8 cellular contexts compared by ENCODE assay signal in genomic region chr1:21638531-21639341, GRCh38. TPM values are rescaled to one million over a fixed set of nuclear protein-coding genes. Genes with fewer than 3 reads are reported as not detected.
DNase-seq lines count a peak whose midpoint lies in the region; ATAC-seq and TF ChIP-seq lines count a peak whose summit lies in the region.

No MANE protein-coding gene starts in this region.

- no peak for TF ChIP-seq POLR2A in esophagus squamous epithelium (IDR thresholded peaks at IDR 0.05)

- CTCF ChIA-PET in Panc1 (lab: Charles Lee): no interaction called here

- H3K4me1 ChIP-seq in Panc1 (ENCODE audit: control insufficient read depth, insufficient read depth, low read length) (peaks cover 18% of the 10 kb centered on the region; the same call in 1 of the 2 replicates), esophagus squamous epithelium (peaks cover 12 to 33% (median 13%) of the 10 kb centered on the region in 3 donors)

- POLR2A ChIA-PET in Panc1 (lab: Charles Lee): no interaction called here

- WGBS in esophagus squamous epithelium, 2 donors: 14 to 29% methylated on average over 8 to 9 of the region's 10 CpGs

- no peak overlapping the region for H3K4me3 ChIP-seq in Panc1 (ENCODE audit: low read depth in 2 of 2, low read length in 2 of 2)
- no peak overlapping the region for H3K4me3 ChIP-seq in esophagus squamous epithelium

- no peaks in the 10 kb centered on the region for H3K36me3 ChIP-seq in Panc1 (ENCODE audit: control insufficient read depth, insufficient read depth, low read length)
- no peaks in the 10 kb centered on the region for H3K36me3 ChIP-seq in esophagus squamous epithelium

- intact Hi-C loops in Panc1 (cut with micrococcal nuclease; ENCODE audit: unreplicated experiment) (no loop called here), esophagus squamous epithelium (cut with DNase I) (no loop called here)

- no TSS peak for BruUV-seq in Panc1 (replicated peaks; lab: Mats Ljungman, UMichigan)

- no peak overlapping the region for H3K27ac ChIP-seq in Panc1 (ENCODE audit: low read length)
- H3K27ac ChIP-seq in esophagus squamous epithelium: peak overlapping the region; percentile 64 to 81 (median 79)

- TF ChIP-seq CTCF in Panc1 (IDR thresholded peaks at IDR 0.05) (no peak), esophagus squamous epithelium (IDR thresholded peaks at IDR 0.05) (no peak)

- DNase-seq in NCI-H345 (lab: John Stamatoyannopoulos, UW): peak; percentile 17
- no peak for DNase-seq in NCI-H345 treated with DMSO at 0.1 percent for 48 hours (lab: John Stamatoyannopoulos, UW; ENCODE audit: unreplicated experiment)
- peak; percentile 57 for DNase-seq in Panc1 (ENCODE audit: low read depth, low spot score)
- no peak for DNase-seq in esophagus squamous epithelium (lab: John Stamatoyannopoulos, UW)
- DNase-seq in stimulated activated CD4-positive, alpha-beta T cell treated with anti-CD3 and anti-CD28 coated beads, Interleukin-4, amount 100 ng/mL, for 24 hours: peak; percentile 19
- no peak for DNase-seq in DMS114 treated with DMSO at 0.1 percent for 48 hours (lab: John Stamatoyannopoulos, UW; ENCODE audit: unreplicated experiment)

- H3K9me3 ChIP-seq in Panc1 (ENCODE audit: control insufficient read depth, insufficient read depth, low read depth, low read length) (no peaks in the 10 kb centered on the region), esophagus squamous epithelium (no peaks in the 10 kb centered on the region)

- ATAC-seq in Panc1 (peak; percentile 73), GM19324 (IDR thresholded peaks at IDR 0.05; ENCODE audit: low FRiP score, unreplicated experiment) (no peak), HG03196 (IDR thresholded peaks at IDR 0.05; ENCODE audit: unreplicated experiment) (no peak)

- in situ Hi-C loops in Panc1 (cut with HindIII; ENCODE audit: low pct_unique_long_range_greater_than_20kb, low sequenced_read_pairs): no loop called here

- H3K27me3 ChIP-seq in Panc1 (ENCODE audit: control insufficient read depth, insufficient read depth, low read length) (no peaks in the 10 kb centered on the region), esophagus squamous epithelium (peaks cover 0 to 62% (median 0%) of the 10 kb centered on the region in 4 donors)

RNA-seq across cellular contexts. Expression of gene RAP1GAP, which starts 30.4 kb away (rescaled TPM):
- total RNA-seq in Panc1 (2021; ENCODE audit: unreplicated experiment): 4.6 TPM
- 7.7 TPM for polyA plus RNA-seq in Panc1 (2012; ENCODE audit: insufficient read length)
- 1 to 10 TPM; 1.9 to 6.8 (median 5.0) TPM for total RNA-seq in esophagus squamous epithelium

Comparison
In these comparisons a context has a peak if more than half of its experiments do, and no peak if none do; other contexts are left out.
1. DNase-seq: peak in NCI-H345 (single experiment), Panc1 (single experiment) and stimulated activated CD4-positive, alpha-beta T cell treated with anti-CD3 and anti-CD28 coated beads, Interleukin-4, amount 100 ng/mL, for 24 hours (single experiment); none in NCI-H345 treated with DMSO at 0.1 percent for 48 hours (single experiment), esophagus squamous epithelium (single experiment) and DMS114 treated with DMSO at 0.1 percent for 48 hours (single experiment).